In genomic region chr10:14907591-14907990, GRCh38 we compare ENCODE assay signal across 3 cellular contexts. TPM values are rescaled to one million over a fixed set of nuclear protein-coding genes. Genes with fewer than 3 reads are reported as not detected.
"Had no signal": no experiment of that assay in that cellular context is flagged by ENCODE, and none has a peak within 500 bp of the region (broad histone marks: within the 10 kb centered on the region; RNA-seq: fewer than 3 reads in every experiment).

No MANE protein-coding gene starts in this region.

RNA-seq across cellular contexts. Expression of gene MEIG1, which starts 51.6 kb away (rescaled TPM):
- total RNA-seq: LHCN-M2, M059J, NCI-H460 had no signal
